8 cellular contexts compared by ENCODE assay signal in the genomic region with DNA sequence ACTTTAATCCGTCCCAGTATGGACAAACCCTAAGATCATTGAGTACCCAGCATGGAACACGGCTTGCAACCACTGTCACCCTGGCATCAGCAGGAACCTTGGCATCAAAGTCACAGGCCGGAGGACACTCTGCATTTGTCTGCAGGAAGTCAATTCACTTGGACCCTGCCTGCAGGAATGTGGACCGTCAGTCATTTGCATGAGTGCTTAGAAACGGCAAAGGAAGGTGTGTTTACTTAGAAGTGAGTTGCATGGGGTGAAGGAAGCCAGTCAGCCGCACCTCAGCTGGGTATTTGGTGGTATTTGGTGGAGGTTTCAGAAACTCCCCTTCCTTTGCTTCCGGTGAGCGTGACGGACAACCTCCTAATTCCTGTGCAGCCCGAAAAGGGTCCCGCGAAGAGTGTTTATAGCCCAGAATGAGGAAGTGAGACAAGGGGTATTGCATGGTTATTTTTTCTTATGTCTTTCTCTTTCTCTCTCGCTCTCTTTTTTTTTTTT. TPM values are rescaled to one million over a fixed set of nuclear protein-coding genes. Genes with fewer than 3 reads are reported as not detected.
A peak's percentile ranks its signal among the peaks of the same experiment; 100 is the strongest.
DNase-seq lines count a peak whose midpoint lies in the region; ATAC-seq lines count a peak whose summit lies in the region.

No MANE protein-coding gene starts in this region.

- H3K9me3 ChIP-seq in aorta (ENCODE audit: control insufficient read depth, low read length): no peaks in the 10 kb centered on the region

- peaks cover 59% of the 10 kb centered on the region for H3K36me3 Mint-ChIP-seq in activated T-helper 17 cell treated with anti-CD3 and anti-CD28 coated beads, Interleukin-2, amount 50 U/mL, for 72 hours (ENCODE audit: low read depth)

- intact Hi-C loops in aorta (cut with DNase I): no loop called here

- H3K27me3 Mint-ChIP-seq in activated T-helper 17 cell treated with anti-CD3 and anti-CD28 coated beads, Interleukin-2, amount 50 U/mL, for 72 hours: no peaks in the 10 kb centered on the region

- H3K27ac Mint-ChIP-seq in activated T-helper 17 cell treated with anti-CD3 and anti-CD28 coated beads, Interleukin-2, amount 50 U/mL, for 72 hours: peak overlapping the region; percentile 95

- 57 to 58% methylated on average over 12 to 13 of the region's 13 CpGs for WGBS in aorta, 2 donors

- H3K27ac ChIP-seq in aorta (ENCODE audit: low read depth in 1 of 2, low read length in 2 of 2): no peak overlapping the region

- peaks cover 56% of the 10 kb centered on the region for H3K4me1 Mint-ChIP-seq in activated T-helper 17 cell treated with anti-CD3 and anti-CD28 coated beads, Interleukin-2, amount 50 U/mL, for 72 hours

- ATAC-seq in GM18519 (IDR thresholded peaks at IDR 0.05; ENCODE audit: low FRiP score, unreplicated experiment) (peak; percentile 77), HG02588 (IDR thresholded peaks at IDR 0.05; ENCODE audit: unreplicated experiment) (peak; percentile 83), aorta (ENCODE audit: low FRiP score) (no peak)
- peak; percentile 67 for ATAC-seq in activated T-helper 17 cell treated with anti-CD3 and anti-CD28 coated beads, Interleukin-2, amount 50 U/mL, for 72 hours (replicated peaks)

- DNase-seq in NCI-H526 treated with DMSO at 0.1 percent for 48 hours (lab: John Stamatoyannopoulos, UW) (peak; percentile 76), NCI-H187 treated with DMSO at 0.1 percent for 48 hours (lab: John Stamatoyannopoulos, UW) (no peak), aorta (no peak), GM03348 (ENCODE audit: low spot score) (no peak)
- DNase-seq in stimulated activated CD4-positive, alpha-beta T cell treated with anti-CD3 and anti-CD28 coated beads, Interleukin-4, amount 100 ng/mL, for 1 hour: peak; percentile 41

- peak overlapping the region; percentile 78 for H3K4me3 Mint-ChIP-seq in activated T-helper 17 cell treated with anti-CD3 and anti-CD28 coated beads, Interleukin-2, amount 50 U/mL, for 72 hours

- no peaks in the 10 kb centered on the region for H3K4me1 ChIP-seq in aorta (ENCODE audit: control insufficient read depth in 1 of 2, insufficient read depth in 2 of 2, low read length in 2 of 2)

- peaks cover 11% of the 10 kb centered on the region for H3K9me3 Mint-ChIP-seq in activated T-helper 17 cell treated with anti-CD3 and anti-CD28 coated beads, Interleukin-2, amount 50 U/mL, for 72 hours

- H3K36me3 ChIP-seq in aorta (ENCODE audit: control insufficient read depth in 1 of 2, insufficient read depth in 2 of 2, low read length in 1 of 2): no peaks in the 10 kb centered on the region

- no peak overlapping the region for H3K4me3 ChIP-seq in aorta (ENCODE audit: low read length in 2 of 2)

- no peaks in the 10 kb centered on the region for H3K27me3 ChIP-seq in aorta (ENCODE audit: control insufficient read depth in 1 of 2, insufficient read depth in 2 of 2, low read length in 1 of 2)

RNA-seq across cellular contexts. Expression of gene P2RY8, which starts 15.5 kb away (rescaled TPM):
- total RNA-seq in activated T-helper 17 cell treated with anti-CD3 and anti-CD28 coated beads, Interleukin-2, amount 50 U/mL, for 72 hours: 100 to 1,000 TPM in 1 of 2 donors, 10 to 100 TPM in 1; 89.0 to 105 TPM
- total RNA-seq in aorta: 1 to 10 TPM; 5.0 to 5.5 TPM
- polyA plus RNA-seq in aorta: 1 to 10 TPM in 1 of 2 donors, under 1 TPM in 1; 0.31 to 1.0 TPM

Comparison
In these comparisons a context has a peak if more than half of its experiments do, and no peak if none do; other contexts are left out.
1. DNase-seq: peak in NCI-H526 treated with DMSO at 0.1 percent for 48 hours (single experiment) and stimulated activated CD4-positive, alpha-beta T cell treated with anti-CD3 and anti-CD28 coated beads, Interleukin-4, amount 100 ng/mL, for 1 hour (single experiment); none in NCI-H187 treated with DMSO at 0.1 percent for 48 hours (single experiment), aorta (0 of 2) and GM03348 (single experiment).
2. RNA of gene P2RY8, which starts 15.5 kb away (total RNA-seq): 89.0 to 105 TPM in activated T-helper 17 cell treated with anti-CD3 and anti-CD28 coated beads, Interleukin-2, amount 50 U/mL, for 72 hours; 5.0 to 5.5 TPM in aorta; every median in the first group is over 10 times any median in the second.